Comparison of ENCODE assay signal across 8 cellular contexts in the genomic region with DNA sequence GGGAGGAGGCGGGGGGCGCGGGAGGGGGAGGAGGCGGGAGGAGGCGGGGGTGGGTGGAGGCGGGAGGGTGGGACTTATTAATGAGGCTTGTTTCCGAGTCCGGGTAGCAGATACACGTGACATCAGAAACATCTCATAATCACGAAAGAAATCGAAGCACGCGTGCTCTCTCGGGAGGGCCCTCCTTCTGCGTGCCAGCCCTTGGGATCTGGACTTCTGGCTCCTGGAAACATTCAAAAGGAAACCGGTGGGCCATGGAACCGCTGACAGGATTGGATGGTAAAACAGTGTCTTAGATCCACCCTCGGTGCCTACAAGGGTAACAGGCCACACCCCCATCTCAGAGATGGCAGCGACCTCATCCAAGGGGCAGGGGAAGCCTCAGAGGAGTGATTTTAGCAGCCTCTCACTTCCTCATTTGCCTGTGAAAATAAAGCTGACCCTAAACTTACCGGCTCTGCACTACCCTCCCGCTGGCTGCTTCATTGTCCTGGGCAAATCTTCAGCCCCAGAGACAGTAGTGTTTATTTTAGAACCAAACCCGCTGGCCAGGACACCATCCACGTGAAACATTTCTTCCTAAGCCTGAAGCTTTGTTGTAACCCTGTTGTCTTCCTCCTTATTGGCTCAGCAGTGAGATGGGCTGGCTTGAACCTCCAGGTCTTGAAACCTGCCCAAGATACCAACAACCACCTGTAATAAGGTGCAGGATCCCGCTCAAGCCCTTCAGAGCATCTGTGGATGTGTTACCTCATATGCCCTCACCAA.
DNase-seq lines count a peak whose midpoint lies in the region; ATAC-seq and TF ChIP-seq lines count a peak whose summit lies in the region.

No MANE protein-coding gene starts in this region.

- no peak overlapping the region for H4K91ac ChIP-seq in trophoblast cell (ENCODE audit: low read depth, low read length)

- H3K79me2 ChIP-seq in trophoblast cell (ENCODE audit: control insufficient read depth, insufficient read depth, low read length, poor library complexity): no peaks in the 10 kb centered on the region

- TF ChIP-seq CTCF in RWPE2 (IDR thresholded peaks at IDR 0.05; ENCODE audit: poor library complexity, severe bottlenecking) (no peak), glutamatergic neuron (IDR thresholded peaks at IDR 0.05; ENCODE audit: partially characterized antibody, unreplicated experiment) (no peak), upper lobe of left lung (IDR thresholded peaks at IDR 0.05) (no peak)

- H2AFZ ChIP-seq in trophoblast cell (ENCODE audit: insufficient read depth, low read length, poor library complexity): no peak overlapping the region

- CTCF ChIA-PET in CD8-positive, alpha-beta memory T cell (lab: Charles Lee): interaction anchor here (0.6 to 0.8 kb wide), 2 partner anchors 10 to 102 kb away, joined by 3 read pairs; no protein-coding TSS in a partner anchor
- CTCF ChIA-PET in activated naive CD4-positive, alpha-beta T cell treated with anti-CD3 and anti-CD28 coated beads, Interleukin-2, amount 10 ng/mL, durations not matched to agents 7 days and 5 days (lab: Charles Lee): no interaction called here

- H3K9me3 ChIP-seq in CD8-positive, alpha-beta memory T cell (ENCODE audit: low read length): no peaks in the 10 kb centered on the region
- H3K9me3 ChIP-seq in RWPE2 (ENCODE audit: severe bottlenecking): no peaks in the 10 kb centered on the region
- peaks cover 2% of the 10 kb centered on the region for H3K9me3 ChIP-seq in trophoblast cell (ENCODE audit: insufficient read depth, low read depth, low read length)
- no peaks in the 10 kb centered on the region for H3K9me3 ChIP-seq in upper lobe of left lung

- no peaks in the 10 kb centered on the region for H3K36me3 ChIP-seq in CD8-positive, alpha-beta memory T cell (ENCODE audit: insufficient read depth, low read length)
- no peaks in the 10 kb centered on the region for H3K36me3 ChIP-seq in RWPE2 (ENCODE audit: low read depth)
- no peaks in the 10 kb centered on the region for H3K36me3 ChIP-seq in trophoblast cell (ENCODE audit: control insufficient read depth in 1 of 2, insufficient read depth in 2 of 2, low read length in 2 of 2)
- no peaks in the 10 kb centered on the region for H3K36me3 ChIP-seq in upper lobe of left lung

- peak overlapping the region; percentile 53 for H3K4me2 ChIP-seq in trophoblast cell (ENCODE audit: low read length)

- H3K4ac ChIP-seq in trophoblast cell (ENCODE audit: low read depth, low read length): no peak overlapping the region

- no peak overlapping the region for H2AK5ac ChIP-seq in trophoblast cell (ENCODE audit: low read length)

- no peak overlapping the region for H2BK5ac ChIP-seq in trophoblast cell (ENCODE audit: low read depth, low read length, poor library complexity)

- H3K4me1 Mint-ChIP-seq in CD8-positive, alpha-beta memory T cell: peaks cover 18 to 38% (median 34%) of the 10 kb centered on the region in 3 donors
- peaks cover 21% of the 10 kb centered on the region for H3K4me1 Mint-ChIP-seq in activated naive CD4-positive, alpha-beta T cell treated with anti-CD3 and anti-CD28 coated beads, Interleukin-2, amount 10 ng/mL, durations not matched to agents 7 days and 5 days
- H3K4me1 Mint-ChIP-seq in glutamatergic neuron (ENCODE audit: low read depth, unreplicated experiment): peaks cover 84% of the 10 kb centered on the region

- peak overlapping the region; percentile 61 for H3K4me3 ChIP-seq in CD8-positive, alpha-beta memory T cell (ENCODE audit: low read length)
- H3K4me3 ChIP-seq in RWPE2 (ENCODE audit: severe bottlenecking) (peak overlapping the region; percentile 4), trophoblast cell (ENCODE audit: low read depth, low read length) (no peak overlapping the region), upper lobe of left lung (peak overlapping the region in 3 of 4 donors; percentile 30 to 46 (median 46))

- peaks cover 35% of the 10 kb centered on the region for H3K4me1 ChIP-seq in CD8-positive, alpha-beta memory T cell (ENCODE audit: insufficient read depth, low read length)
- H3K4me1 ChIP-seq in RWPE2 (ENCODE audit: insufficient read depth, poor library complexity, severe bottlenecking): peaks cover 21% of the 10 kb centered on the region
- peaks cover 6% of the 10 kb centered on the region in 2 experiments for H3K4me1 ChIP-seq in trophoblast cell (ENCODE audit: control insufficient read depth in 1 of 2, insufficient read depth in 2 of 2, low read length in 2 of 2)
- H3K4me1 ChIP-seq in upper lobe of left lung: peaks cover 27 to 50% (median 42%) of the 10 kb centered on the region in 4 donors

- H3K9ac ChIP-seq in trophoblast cell (ENCODE audit: low read length): no peak overlapping the region

- no peak overlapping the region for H3K14ac ChIP-seq in trophoblast cell (ENCODE audit: low read length)

- H3K23ac ChIP-seq in trophoblast cell (ENCODE audit: low read length): no peak overlapping the region

- peaks cover 0 to 2% (median 0%) of the 10 kb centered on the region in 5 donors for H3K9me3 Mint-ChIP-seq in CD8-positive, alpha-beta memory T cell
- no peaks in the 10 kb centered on the region for H3K9me3 Mint-ChIP-seq in activated naive CD4-positive, alpha-beta T cell treated with anti-CD3 and anti-CD28 coated beads, Interleukin-2, amount 10 ng/mL, durations not matched to agents 7 days and 5 days
- H3K9me3 Mint-ChIP-seq in glutamatergic neuron (ENCODE audit: unreplicated experiment): peaks cover 23% of the 10 kb centered on the region

- H4K12ac ChIP-seq in trophoblast cell (ENCODE audit: low read depth, low read length): no peak overlapping the region

- peak; percentile 90 for ATAC-seq in GM19468 (IDR thresholded peaks at IDR 0.05; ENCODE audit: extremely low read depth, unreplicated experiment)
- ATAC-seq in RWPE2 (ENCODE audit: low read depth): peak; percentile 55
- peak; percentile 67 to 82 for ATAC-seq in upper lobe of left lung (ENCODE audit: low FRiP score in 2 of 2)

- no peak overlapping the region for H4K8ac ChIP-seq in trophoblast cell (ENCODE audit: low read depth, low read length)

- no peak for TF ChIP-seq EP300 in upper lobe of left lung (IDR thresholded peaks at IDR 0.05)

- peak; percentile 41 to 73 (median 70) for DNase-seq in CD8-positive, alpha-beta memory T cell
- DNase-seq in HS-27A (ENCODE audit: low read depth): peak; percentile 26
- DNase-seq in RWPE2 (ENCODE audit: low spot score): no peak
- DNase-seq in activated naive CD4-positive, alpha-beta T cell treated with anti-CD3 and anti-CD28 coated beads, Interleukin-2, amount 10 ng/mL, durations not matched to agents 7 days and 5 days: peak; percentile 75
- peak; percentile 66 for DNase-seq in glutamatergic neuron
- DNase-seq in trophoblast cell: peak; percentile 64 to 72
- peak in 1 of 2 donors; percentile 73 for DNase-seq in upper lobe of left lung

- H3K18ac ChIP-seq in trophoblast cell (ENCODE audit: low read length): no peak overlapping the region

- H3K27ac ChIP-seq in CD8-positive, alpha-beta memory T cell (ENCODE audit: low read depth, low read length): peak overlapping the region; percentile 25
- H3K27ac ChIP-seq in RWPE2 (ENCODE audit: poor library complexity, severe bottlenecking): peak overlapping the region; percentile 21
- no peak overlapping the region for H3K27ac ChIP-seq in trophoblast cell (ENCODE audit: low read depth, low read length)
- H3K27ac ChIP-seq in upper lobe of left lung: peak overlapping the region; percentile 88 to 96 (median 91)

- no CpG with 5 or more reads among the region's 24 CpGs for WGBS in trophoblast cell (ENCODE audit: extremely low coverage, insufficient coverage, insufficient read length)
- 6 to 7% methylated on average over 12 to 20 of the region's 24 CpGs for WGBS in upper lobe of left lung, 2 donors

- H3K79me1 ChIP-seq in trophoblast cell (ENCODE audit: low read length): no peaks in the 10 kb centered on the region

- no peak overlapping the region for H2BK120ac ChIP-seq in trophoblast cell (ENCODE audit: insufficient read depth, low read length, poor library complexity)

- peak overlapping the region; percentile 76 to 95 (median 90) for H3K27ac Mint-ChIP-seq in CD8-positive, alpha-beta memory T cell
- H3K27ac Mint-ChIP-seq in activated naive CD4-positive, alpha-beta T cell treated with anti-CD3 and anti-CD28 coated beads, Interleukin-2, amount 10 ng/mL, durations not matched to agents 7 days and 5 days: peak overlapping the region; percentile 78
- peak overlapping the region; percentile 87 for H3K27ac Mint-ChIP-seq in glutamatergic neuron (ENCODE audit: unreplicated experiment)

- POLR2A ChIA-PET in CD8-positive, alpha-beta memory T cell (lab: Charles Lee): no interaction called here

- TF ChIP-seq POLR2A in upper lobe of left lung (IDR thresholded peaks at IDR 0.05): peak in 2 of 4 donors; percentile 13 to 33

- H3K36me3 Mint-ChIP-seq in CD8-positive, alpha-beta memory T cell: peaks cover 0 to 1% (median 0%) of the 10 kb centered on the region in 3 donors
- H3K36me3 Mint-ChIP-seq in activated naive CD4-positive, alpha-beta T cell treated with anti-CD3 and anti-CD28 coated beads, Interleukin-2, amount 10 ng/mL, durations not matched to agents 7 days and 5 days: no peaks in the 10 kb centered on the region
- no peaks in the 10 kb centered on the region for H3K36me3 Mint-ChIP-seq in glutamatergic neuron (ENCODE audit: unreplicated experiment)

- H3K4me3 Mint-ChIP-seq in CD8-positive, alpha-beta memory T cell: peak overlapping the region; percentile 81 to 92 (median 84)
- H3K4me3 Mint-ChIP-seq in activated naive CD4-positive, alpha-beta T cell treated with anti-CD3 and anti-CD28 coated beads, Interleukin-2, amount 10 ng/mL, durations not matched to agents 7 days and 5 days: peak overlapping the region; percentile 70
- H3K4me3 Mint-ChIP-seq in glutamatergic neuron (ENCODE audit: unreplicated experiment): peak overlapping the region; percentile 63

- H2BK12ac ChIP-seq in trophoblast cell (ENCODE audit: low read length): no peak overlapping the region

- H3K27me3 Mint-ChIP-seq in CD8-positive, alpha-beta memory T cell: peaks cover under 1 to 4% of the 10 kb centered on the region in 2 donors
- peaks cover 22% of the 10 kb centered on the region for H3K27me3 Mint-ChIP-seq in activated naive CD4-positive, alpha-beta T cell treated with anti-CD3 and anti-CD28 coated beads, Interleukin-2, amount 10 ng/mL, durations not matched to agents 7 days and 5 days
- H3K27me3 Mint-ChIP-seq in glutamatergic neuron (ENCODE audit: unreplicated experiment): peaks cover 17% of the 10 kb centered on the region

- no peaks in the 10 kb centered on the region for H3K27me3 ChIP-seq in CD8-positive, alpha-beta memory T cell (ENCODE audit: insufficient read depth, low read length, poor library complexity, severe bottlenecking)
- no peaks in the 10 kb centered on the region for H3K27me3 ChIP-seq in RWPE2 (ENCODE audit: insufficient read depth, poor library complexity, severe bottlenecking)
- H3K27me3 ChIP-seq in trophoblast cell (ENCODE audit: insufficient read depth, low read length): no peaks in the 10 kb centered on the region
- no peaks in the 10 kb centered on the region for H3K27me3 ChIP-seq in upper lobe of left lung
